11 cellular contexts compared by ENCODE assay signal in genomic region chr2:211149731-211150130, GRCh38.
"Had no signal": no experiment of that assay in that cellular context is flagged by ENCODE, and none has a peak within 500 bp of the region (broad histone marks: within the 10 kb centered on the region; RNA-seq: fewer than 3 reads in every experiment).

No MANE protein-coding gene starts in this region.

- FAIRE-seq: H1, H54 had no signal

- DNase-seq: GM23248, GOT3, H7, H9, HCEC 1CT, HFFc6 had no signal

- ATAC-seq: GM23338, HCT116 had no signal

- H3K4me1 ChIP-seq: HAP-1 had no signal

- H3K4me2 ChIP-seq: GM23338 had no signal

- H3K9ac ChIP-seq: GM23248 had no signal

- H3K4me3 ChIP-seq: GM23248, GM23338, HAP-1 had no signal

- H3K9me3 ChIP-seq: HAP-1 had no signal

- H3K36me3 ChIP-seq: HAP-1 had no signal

- H3K27ac ChIP-seq: GM23248 had no signal

- H2AFZ ChIP-seq: GM23248, GM23338 had no signal
